ENCODE assay signal across 18 cellular contexts in genomic region chr11:4090258-4090657, GRCh38. TPM values are rescaled to one million over a fixed set of nuclear protein-coding genes. Genes with fewer than 3 reads are reported as not detected.
DNase-seq lines count a peak whose midpoint lies in the region; ATAC-seq and FAIRE-seq lines count a peak whose summit lies in the region.
"Had no signal": no experiment of that assay in that cellular context is flagged by ENCODE, and none has a peak within 500 bp of the region (broad histone marks: within the 10 kb centered on the region; RNA-seq: fewer than 3 reads in every experiment).

No MANE protein-coding gene starts in this region.

- CTCF ChIA-PET in activated CD8-positive, alpha-beta T cell treated with anti-CD3 and anti-CD28 coated beads, Interleukin-2, amount 10 ng/mL, durations not matched to agents 7 days and 5 days (lab: Charles Lee): interaction anchor here (1.0 to 1.4 kb wide), 2 partner anchors 18 to 241 kb away, joined by 3 to 8 read pairs; no protein-coding TSS in a partner anchor

- peaks cover 71% of the 10 kb centered on the region for H3K4me1 Mint-ChIP-seq in activated CD8-positive, alpha-beta T cell treated with anti-CD3 and anti-CD28 coated beads, Interleukin-2, amount 10 ng/mL, durations not matched to agents 7 days and 5 days (ENCODE audit: low read depth)

- peak; percentile 27 to 84 (median 60) for DNase-seq in stimulated activated naive CD4-positive, alpha-beta T cell (lab: John Stamatoyannopoulos, UW)
- no peak for DNase-seq in stimulated activated naive CD4-positive, alpha-beta T cell treated with Interleukin-2 at 50 U/mL for 16 hours (lab: John Stamatoyannopoulos, UW)
- DNase-seq in activated CD8-positive, alpha-beta T cell treated with anti-CD3 and anti-CD28 coated beads, Interleukin-2, amount 10 ng/mL, durations not matched to agents 7 days and 5 days: peak; percentile 83
- DNase-seq in central memory CD4-positive, alpha-beta T cell: peak; percentile 82
- no peak for DNase-seq in frontal cortex (ENCODE audit: low spot score in 2 of 2)
- DNase-seq: Calu3, esophagus squamous epithelium, head of caudate nucleus, mesenchymal stem cell, NCI-H1930, NCI-H524, retina, SHP77 treated with DMSO at 0.1 percent for 48 hours had no signal

- H3K4me3 Mint-ChIP-seq in activated CD8-positive, alpha-beta T cell treated with anti-CD3 and anti-CD28 coated beads, Interleukin-2, amount 10 ng/mL, durations not matched to agents 7 days and 5 days: peak overlapping the region; percentile 74
- H3K4me3 Mint-ChIP-seq: brain had no signal

- POLR2A ChIA-PET in activated CD8-positive, alpha-beta T cell treated with anti-CD3 and anti-CD28 coated beads, Interleukin-2, amount 10 ng/mL, durations not matched to agents 7 days and 5 days (lab: Charles Lee): interaction anchor here (0.8 kb wide), 1 partner anchor 249 kb away, joined by 4 read pairs; the partner anchor contains the start of gene RHOG

- peaks cover 72% of the 10 kb centered on the region for H3K36me3 Mint-ChIP-seq in activated CD8-positive, alpha-beta T cell treated with anti-CD3 and anti-CD28 coated beads, Interleukin-2, amount 10 ng/mL, durations not matched to agents 7 days and 5 days (ENCODE audit: low read depth)

- peak; percentile 28 for ATAC-seq in activated CD8-positive, alpha-beta T cell treated with anti-CD3 and anti-CD28 coated beads, Interleukin-2, amount 10 ng/mL, durations not matched to agents 7 days and 5 days
- ATAC-seq in HG02852 (IDR thresholded peaks at IDR 0.05; ENCODE audit: unreplicated experiment) (no peak), HG03442 (IDR thresholded peaks at IDR 0.05; ENCODE audit: unreplicated experiment) (no peak), GM18520 (IDR thresholded peaks at IDR 0.05; ENCODE audit: unreplicated experiment) (no peak)

- H3K27me3 Mint-ChIP-seq in activated CD8-positive, alpha-beta T cell treated with anti-CD3 and anti-CD28 coated beads, Interleukin-2, amount 10 ng/mL, durations not matched to agents 7 days and 5 days (ENCODE audit: low read depth): no peaks in the 10 kb centered on the region

- no peaks in the 10 kb centered on the region for H3K9me3 Mint-ChIP-seq in activated CD8-positive, alpha-beta T cell treated with anti-CD3 and anti-CD28 coated beads, Interleukin-2, amount 10 ng/mL, durations not matched to agents 7 days and 5 days (ENCODE audit: insufficient read depth)
- H3K9me3 Mint-ChIP-seq: brain had no signal

- FAIRE-seq in frontal cortex (lab: Jason Lieb, UNC): no peak
- FAIRE-seq: islet of Langerhans had no signal

- peak overlapping the region; percentile 97 for H3K27ac Mint-ChIP-seq in activated CD8-positive, alpha-beta T cell treated with anti-CD3 and anti-CD28 coated beads, Interleukin-2, amount 10 ng/mL, durations not matched to agents 7 days and 5 days

RNA-seq across cellular contexts. Expression of gene RRM1, which starts 4.3 kb away (rescaled TPM):
- 100 to 1,000 TPM; 180 to 183 TPM for total RNA-seq in activated CD8-positive, alpha-beta T cell treated with anti-CD3 and anti-CD28 coated beads, Interleukin-2, amount 10 ng/mL, durations not matched to agents 7 days and 5 days
- total RNA-seq in frontal cortex: 77.5 TPM

Comparison
In these comparisons a context has a peak if more than half of its experiments do, and no peak if none do; other contexts are left out.
1. DNase-seq: peak in stimulated activated naive CD4-positive, alpha-beta T cell (6 of 6), activated CD8-positive, alpha-beta T cell treated with anti-CD3 and anti-CD28 coated beads, Interleukin-2, amount 10 ng/mL, durations not matched to agents 7 days and 5 days (single experiment) and central memory CD4-positive, alpha-beta T cell (single experiment); none in stimulated activated naive CD4-positive, alpha-beta T cell treated with Interleukin-2 at 50 U/mL for 16 hours (single experiment) and frontal cortex (0 of 2).